27 cellular contexts compared by ENCODE assay signal in genomic region chr12:91388573-91388972, GRCh38.
DNase-seq lines count a peak whose midpoint lies in the region; ATAC-seq and TF ChIP-seq lines count a peak whose summit lies in the region.
"Had no signal": no experiment of that assay in that cellular context is flagged by ENCODE, and none has a peak within 500 bp of the region (broad histone marks: within the 10 kb centered on the region; RNA-seq: fewer than 3 reads in every experiment).

No MANE protein-coding gene starts in this region.

- intact Hi-C loops in Right ventricle myocardium inferior (cut with DNase I) = no loop called here
- intact Hi-C loops in cardiac septum (cut with DNase I) = loop anchor here (10.0 kb wide), 1 partner anchor 856 kb away; no protein-coding TSS in a partner anchor
- intact Hi-C loops in vagina (cut with DNase I) = no loop called here

- H3K36me3 ChIP-seq in vagina = no peaks in the 10 kb centered on the region
- H3K36me3 ChIP-seq in gastroesophageal sphincter = no peaks in the 10 kb centered on the region
- H3K36me3 ChIP-seq: neutrophil, right lobe of liver, transverse colon had no signal

- H3K27me3 Mint-ChIP-seq in endothelial cell (ENCODE audit: unreplicated experiment) = peaks cover 4% of the 10 kb centered on the region
- no peaks in the 10 kb centered on the region for H3K27me3 Mint-ChIP-seq in nephron (ENCODE audit: low read depth)
- H3K27me3 Mint-ChIP-seq: activated naive CD8-positive, alpha-beta T cell; stimulated activated memory B cell treated with anti-CD40 and anti-IgM and Interleukin-4, amounts not matched to agents 10 μg/mL and 1 μg/mL and 100 μg/mL, for 72 hours had no signal

- no peak for TF ChIP-seq CTCF in endothelial cell (IDR thresholded peaks at IDR 0.05; ENCODE audit: unreplicated experiment)
- TF ChIP-seq CTCF in nephron (IDR thresholded peaks at IDR 0.05; ENCODE audit: unreplicated experiment in 3 of 3) = no peak
- TF ChIP-seq CTCF in vagina (IDR thresholded peaks at IDR 0.05) = no peak
- TF ChIP-seq CTCF in gastroesophageal sphincter (IDR thresholded peaks at IDR 0.05) = no peak

- H3K27ac Mint-ChIP-seq in endothelial cell (ENCODE audit: unreplicated experiment) = peak overlapping the region; percentile 91
- H3K27ac Mint-ChIP-seq in nephron = peak overlapping the region; percentile 94 to 95 (median 95)
- H3K27ac Mint-ChIP-seq: activated naive CD8-positive, alpha-beta T cell; activated T-helper 1 cell treated with anti-CD3 and anti-CD28 coated beads, Interleukin-12 subunit alpha, Interleukin-12 subunit beta, Interleukin-2, Interleukin-4 antibody, amounts not matched to agents 30 ng/mL and 10 ng/mL and 1 ng/mL, durations not matched to agents 14 hours and 24 hours and 36 hours; dendritic cell treated with granulocyte-macrophage colony-stimulating factor and Interleukin-4, amounts not matched to agents 40 ng/mL and 50 ng/mL, for 4 days; HFFc6; stimulated activated memory B cell treated with anti-CD40 and anti-IgM and Interleukin-4, amounts not matched to agents 10 μg/mL and 1 μg/mL and 100 μg/mL, for 72 hours had no signal

- DNase-seq in Right ventricle myocardium inferior (ENCODE audit: missing footprints) = no peak
- DNase-seq in cardiac septum (ENCODE audit: low spot score) = no peak
- no peak for DNase-seq in endothelial cell (ENCODE audit: low spot score)
- no peak for DNase-seq in vagina (ENCODE audit: extremely low spot score in 2 of 2)
- no peak for DNase-seq in GM03348 (ENCODE audit: low spot score)
- DNase-seq: activated CD4-positive, alpha-beta T cell treated with anti-CD3 and anti-CD28 coated beads for 1 hour; body of pancreas; C1 segment of cervical spinal cord; GF-D8; HFFc6; MV-4-11; NCI-H1694 treated with DMSO at 0.1 percent for 48 hours; NCI-H2227 treated with DMSO at 0.1 percent for 48 hours; right lobe of liver; T1000; transverse colon had no signal

- 50 to 67% methylated on average over 1 of the region's 1 CpG for WGBS in gastroesophageal sphincter (ENCODE audit: low coverage in 1 of 2), 2 donors

- H3K36me3 Mint-ChIP-seq in endothelial cell (ENCODE audit: low read depth, unreplicated experiment) (no peaks in the 10 kb centered on the region), nephron (ENCODE audit: low read depth) (peaks cover 12% of the 10 kb centered on the region)
- H3K36me3 Mint-ChIP-seq: stimulated activated memory B cell treated with anti-CD40 and anti-IgM and Interleukin-4, amounts not matched to agents 10 μg/mL and 1 μg/mL and 100 μg/mL, for 72 hours had no signal

- H3K4me1 Mint-ChIP-seq in endothelial cell (ENCODE audit: unreplicated experiment) = peaks cover 12% of the 10 kb centered on the region
- peaks cover 26% of the 10 kb centered on the region for H3K4me1 Mint-ChIP-seq in nephron
- H3K4me1 Mint-ChIP-seq: stimulated activated memory B cell treated with anti-CD40 and anti-IgM and Interleukin-4, amounts not matched to agents 10 μg/mL and 1 μg/mL and 100 μg/mL, for 72 hours had no signal

- H3K4me1 ChIP-seq in vagina (peaks cover 21% of the 10 kb centered on the region), gastroesophageal sphincter (peaks cover 0 to 10% (median 0%) of the 10 kb centered on the region in 3 donors)

- H3K9me3 ChIP-seq in vagina = no peaks in the 10 kb centered on the region
- peaks cover 0 to 9% (median 0%) of the 10 kb centered on the region in 3 donors for H3K9me3 ChIP-seq in gastroesophageal sphincter
- H3K9me3 ChIP-seq: body of pancreas, neutrophil, right lobe of liver had no signal

- no peak for TF ChIP-seq EP300 in gastroesophageal sphincter (IDR thresholded peaks at IDR 0.05)

- H3K27ac ChIP-seq in vagina = peak overlapping the region; percentile 75
- no peak overlapping the region for H3K27ac ChIP-seq in gastroesophageal sphincter
- H3K27ac ChIP-seq: body of pancreas, epithelial cell of prostate, neutrophil, right lobe of liver, transverse colon had no signal

- H3K4me3 ChIP-seq in vagina (no peak overlapping the region), gastroesophageal sphincter (no peak overlapping the region)
- H3K4me3 ChIP-seq: body of pancreas, GM12878, right lobe of liver, transverse colon had no signal

- ATAC-seq in Right ventricle myocardium inferior = peak; percentile 28
- ATAC-seq in gastroesophageal sphincter = no peak
- no peak for ATAC-seq in GM18868 (IDR thresholded peaks at IDR 0.05; ENCODE audit: unreplicated experiment)
- ATAC-seq: body of pancreas; GM12878; left lobe of liver; stimulated activated memory B cell treated with anti-CD40 and anti-IgM and Interleukin-4, amounts not matched to agents 10 μg/mL and 1 μg/mL and 100 μg/mL, for 72 hours had no signal

- H3K27me3 ChIP-seq in vagina = no peaks in the 10 kb centered on the region
- H3K27me3 ChIP-seq in gastroesophageal sphincter = no peaks in the 10 kb centered on the region
- H3K27me3 ChIP-seq: body of pancreas, neutrophil, right lobe of liver, transverse colon had no signal

- no peak overlapping the region for H3K4me3 Mint-ChIP-seq in endothelial cell (ENCODE audit: unreplicated experiment)
- H3K4me3 Mint-ChIP-seq in nephron = no peak overlapping the region
- H3K4me3 Mint-ChIP-seq: activated naive CD8-positive, alpha-beta T cell; activated T-helper 1 cell treated with anti-CD3 and anti-CD28 coated beads, Interleukin-12 subunit alpha, Interleukin-12 subunit beta, Interleukin-2, Interleukin-4 antibody, amounts not matched to agents 30 ng/mL and 10 ng/mL and 1 ng/mL, durations not matched to agents 14 hours and 24 hours and 36 hours; dendritic cell treated with granulocyte-macrophage colony-stimulating factor and Interleukin-4, amounts not matched to agents 40 ng/mL and 50 ng/mL, for 4 days; HFFc6; stimulated activated memory B cell treated with anti-CD40 and anti-IgM and Interleukin-4, amounts not matched to agents 10 μg/mL and 1 μg/mL and 100 μg/mL, for 72 hours had no signal

- H3K9me3 Mint-ChIP-seq in endothelial cell (ENCODE audit: unreplicated experiment) = peaks cover 4% of the 10 kb centered on the region
- H3K9me3 Mint-ChIP-seq in nephron = peaks cover 22% of the 10 kb centered on the region
- H3K9me3 Mint-ChIP-seq: activated T-helper 1 cell treated with anti-CD3 and anti-CD28 coated beads, Interleukin-12 subunit alpha, Interleukin-12 subunit beta, Interleukin-2, Interleukin-4 antibody, amounts not matched to agents 30 ng/mL and 10 ng/mL and 1 ng/mL, durations not matched to agents 14 hours and 24 hours and 36 hours; HFFc6 had no signal

- TF ChIP-seq POLR2A in vagina (IDR thresholded peaks at IDR 0.05) = no peak
- no peak for TF ChIP-seq POLR2A in gastroesophageal sphincter (IDR thresholded peaks at IDR 0.05)
